ENCODE assay signal across 22 cellular contexts in the genomic region with DNA sequence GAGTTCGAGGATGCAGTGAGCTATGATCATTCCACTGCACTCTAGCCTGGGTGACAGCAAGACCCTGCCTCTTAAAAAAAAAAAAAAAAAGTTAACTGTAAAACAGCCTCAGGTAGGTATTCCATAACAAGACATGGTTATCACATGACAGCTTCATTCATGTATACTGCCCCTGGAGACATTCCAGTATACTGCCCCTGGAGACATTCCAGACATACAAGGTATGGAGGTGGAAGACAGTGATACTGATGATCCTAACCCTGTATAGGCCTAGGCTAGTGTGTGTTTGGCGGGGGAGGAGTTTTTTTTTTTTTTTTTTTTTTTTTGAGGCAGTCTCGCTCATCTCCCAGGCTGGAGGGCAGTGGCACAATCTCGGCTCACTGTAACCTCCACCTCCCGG.
"Had no signal": no experiment of that assay in that cellular context is flagged by ENCODE, and none has a peak within 500 bp of the region (broad histone marks: within the 10 kb centered on the region; RNA-seq: fewer than 3 reads in every experiment).

No MANE protein-coding gene starts in this region.

- DNase-seq: activated CD4-positive, alpha-beta T cell treated with anti-CD3 and anti-CD28 coated beads for 48 hours; activated CD4-positive, alpha-beta T cell treated with anti-CD3 and anti-CD28 coated beads, Interleukin-2, amount 50 U/mL, for 48 hours; activated CD8-positive, alpha-beta memory T cell treated with anti-CD3 and anti-CD28 coated beads for 24 hours; activated effector memory CD4-positive, alpha-beta T cell treated with Interleukin-2 at 50 U/mL for 16 hours; activated naive CD4-positive, alpha-beta T cell treated with Interleukin-2 at 50 U/mL for 16 hours; anterior cingulate cortex; dermis blood vessel endothelial cell; effector CD4-positive, alpha-beta T cell; esophagus squamous epithelium; gastrocnemius medialis; hippocampal formation; lower lobe of right lung; stimulated activated CD4-positive, alpha-beta T cell treated with anti-CD3 and anti-CD28 coated beads, Interleukin-4, amount 100 ng/mL, for 24 hours; T-helper 9 cell had no signal

- FAIRE-seq: bronchial epithelial cell had no signal

- H3K4me3 ChIP-seq: esophagus squamous epithelium, gastrocnemius medialis, left lung, lower lobe of right lung, skin epidermis, thoracic aorta, vagina had no signal

- H3K9me3 ChIP-seq: esophagus squamous epithelium, gastrocnemius medialis, left lung, lower lobe of right lung, thoracic aorta, vagina had no signal

- H3K4me1 ChIP-seq: esophagus squamous epithelium, gastrocnemius medialis, left lung, lower lobe of right lung, vagina had no signal

- ATAC-seq: gastrocnemius medialis, left lung, lower lobe of right lung, sciatic nerve had no signal

- H3K27ac ChIP-seq: epithelial cell of prostate, esophagus squamous epithelium, gastrocnemius medialis, left lung, lower lobe of right lung, skin epidermis, thoracic aorta, vagina, VCaP had no signal

- H3K27me3 ChIP-seq: esophagus squamous epithelium, gastrocnemius medialis, left lung, vagina had no signal
